ENCODE assay signal across 20 cellular contexts in genomic region chrX:130321550-130321949, GRCh38. TPM values are rescaled to one million over a fixed set of nuclear protein-coding genes. Genes with fewer than 3 reads are reported as not detected.
DNase-seq lines count a peak whose midpoint lies in the region; ATAC-seq, FAIRE-seq and TF ChIP-seq lines count a peak whose summit lies in the region.
"Had no signal": no experiment of that assay in that cellular context is flagged by ENCODE, and none has a peak within 500 bp of the region (broad histone marks: within the 10 kb centered on the region; RNA-seq: fewer than 3 reads in every experiment).

No MANE protein-coding gene starts in this region.

- DNase-seq in M059J (ENCODE audit: low read depth) (peak; percentile 8), DMS53 (lab: John Stamatoyannopoulos, UW) (no peak), GM12891 (ENCODE audit: insufficient read length, low spot score) (no peak), SKM-1 (lab: John Stamatoyannopoulos, UW; ENCODE audit: unreplicated experiment) (no peak), HTR-8/SVneo (ENCODE audit: insufficient read length, low spot score) (no peak)
- DNase-seq: activated CD4-positive, alpha-beta memory T cell treated with anti-CD3 and anti-CD28 coated beads, Interleukin-2, amount 10 ng/mL, durations not matched to agents 7 days and 5 days; activated T-cell treated with anti-CD3 and anti-CD28 coated beads, Interleukin-2, amount 50 U/mL, for 48 hours; hypothalamus; kidney glomerular epithelial cell; NCI-H1436 treated with DMSO at 0.1 percent for 48 hours; NCI-H226; NK-92 treated with Interleukin-12 subunit alpha and Interleukin-12 subunit beta, amount 100 ng/mL, for 24 hours; retina; thyroid gland had no signal

- ATAC-seq in GM18858 (IDR thresholded peaks at IDR 0.05; ENCODE audit: unreplicated experiment): peak; percentile 68
- peak; percentile 78 for ATAC-seq in GM21390 (IDR thresholded peaks at IDR 0.05; ENCODE audit: unreplicated experiment)
- peak; percentile 49 for ATAC-seq in HG02938 (IDR thresholded peaks at IDR 0.05; ENCODE audit: unreplicated experiment)
- ATAC-seq: activated naive CD4-positive, alpha-beta T cell treated with anti-CD3 and anti-CD28 coated beads, Interleukin-2, amount 50 U/mL, for 72 hours; stimulated activated memory B cell treated with anti-CD40 and anti-IgM and Interleukin-4, amounts not matched to agents 10 μg/mL and 1 μg/mL and 100 μg/mL, for 72 hours had no signal

- TF ChIP-seq POLR2A in GM12891 (IDR thresholded peaks at IDR 0.05; ENCODE audit: low read depth, low read length): no peak

- FAIRE-seq in GM12891 (lab: Jason Lieb, UNC): no peak
- no peak for FAIRE-seq in HTR-8/SVneo (lab: Jason Lieb, UNC)
- FAIRE-seq: colon had no signal

TF ChIP-seq in GM12891, 5 proteins besides CTCF, POLR2A, EP300 and RAD21:
- TF ChIP-seq TAF1 (IDR thresholded peaks at IDR 0.05; ENCODE audit: low read depth, low read length) (no peak), POLR2AphosphoS5 (IDR thresholded peaks at IDR 0.05; ENCODE audit: low read depth, low read length) (no peak), POU2F2 (IDR thresholded peaks at IDR 0.05; ENCODE audit: low read depth, low read length) (no peak)

RNA-seq across cellular contexts. Expression of gene SLC25A14, which starts 18.2 kb away (rescaled TPM):
- total RNA-seq in M059J (2014; rRNA removed; shearing (Covaris generic)): 33.1 and 34.2 TPM in 2 replicates
- 9.1 TPM for polyA plus RNA-seq in GM12891 (2012; ENCODE audit: low read depth, missing spikeins)

RNA-seq across cellular contexts. Expression of gene ZNF280C, which starts 52.9 kb away (rescaled TPM):
- total RNA-seq in M059J (2014; rRNA removed; shearing (Covaris generic)): 8.4 and 10.8 TPM in 2 replicates
- polyA plus RNA-seq in GM12891 (2012; ENCODE audit: low read depth, missing spikeins): 0.83 TPM
